Comparison of ENCODE assay signal across 22 cellular contexts in the genomic region with DNA sequence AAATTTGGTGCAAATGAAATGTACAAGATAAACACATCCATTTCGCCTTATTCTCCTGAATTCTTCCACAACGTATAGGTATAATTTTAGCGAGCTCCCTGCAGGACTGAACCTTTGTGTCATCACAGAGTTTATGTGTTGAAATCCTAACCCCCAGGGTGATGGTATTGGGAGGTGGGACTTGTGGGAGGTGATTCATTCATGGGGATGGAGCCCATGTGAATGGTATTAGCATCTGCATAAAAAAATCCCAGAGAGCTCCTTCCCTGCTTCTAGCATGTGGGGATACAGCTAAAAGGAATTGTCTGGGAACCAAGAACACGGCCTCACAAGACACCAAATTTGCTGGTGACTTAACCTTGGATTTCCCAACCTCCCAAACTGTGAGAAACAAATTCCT.
"Had no signal": no experiment of that assay in that cellular context is flagged by ENCODE, and none has a peak within 500 bp of the region (broad histone marks: within the 10 kb centered on the region; RNA-seq: fewer than 3 reads in every experiment).

No MANE protein-coding gene starts in this region.

- H3K27ac ChIP-seq: cardiac muscle cell, left ventricle myocardium inferior, right atrium auricular region, thoracic aorta, upper lobe of right lung had no signal

- H3K36me3 Mint-ChIP-seq: activated CD4-positive, alpha-beta memory T cell treated with anti-CD3 and anti-CD28 coated beads for 36 hours; activated naive CD8-positive, alpha-beta T cell treated with anti-CD3 and anti-CD28 coated beads, Interleukin-2, amount 10 ng/mL, durations not matched to agents 7 days and 5 days had no signal

- H3K27ac Mint-ChIP-seq: activated CD4-positive, alpha-beta memory T cell treated with anti-CD3 and anti-CD28 coated beads for 36 hours; activated naive CD4-positive, alpha-beta T cell treated with anti-CD3 and anti-CD28 coated beads for 36 hours; activated naive CD8-positive, alpha-beta T cell treated with anti-CD3 and anti-CD28 coated beads, Interleukin-2, amount 10 ng/mL, durations not matched to agents 7 days and 5 days; natural killer cell treated with Interleukin-12 subunit alpha and Interleukin-12 subunit beta and Interleukin-15 and Interleukin-18, amount 100 ng/mL, for 72 hours; progenitor cell of endocrine pancreas; T-helper 1 cell treated with Interleukin-12 subunit alpha and Interleukin-12 subunit beta and Interleukin-4 antibody, amounts not matched to agents 30 μg/mL and 1 μg/mL, for 36 hours had no signal

- H3K27me3 Mint-ChIP-seq: activated CD4-positive, alpha-beta memory T cell treated with anti-CD3 and anti-CD28 coated beads for 36 hours; activated naive CD8-positive, alpha-beta T cell treated with anti-CD3 and anti-CD28 coated beads, Interleukin-2, amount 10 ng/mL, durations not matched to agents 7 days and 5 days; natural killer cell treated with Interleukin-12 subunit alpha and Interleukin-12 subunit beta and Interleukin-15 and Interleukin-18, amount 100 ng/mL, for 72 hours; progenitor cell of endocrine pancreas had no signal

- ATAC-seq: activated T-cell treated with anti-CD3 and anti-CD28 coated beads, Interleukin-2, amount 50 U/mL, for 72 hours; natural killer cell treated with Interleukin-12 subunit alpha and Interleukin-12 subunit beta and Interleukin-15 and Interleukin-18, amount 100 ng/mL, for 72 hours; upper lobe of right lung had no signal

- H3K4me1 Mint-ChIP-seq: activated naive CD8-positive, alpha-beta T cell treated with anti-CD3 and anti-CD28 coated beads, Interleukin-2, amount 10 ng/mL, durations not matched to agents 7 days and 5 days had no signal

- H3K4me3 ChIP-seq: cardiac muscle cell, left ventricle myocardium inferior, right atrium auricular region, thoracic aorta, upper lobe of right lung had no signal

- H3K4me1 ChIP-seq: left ventricle myocardium inferior, right atrium auricular region, upper lobe of right lung had no signal

- H3K27me3 ChIP-seq: cardiac muscle cell, right atrium auricular region, upper lobe of right lung had no signal

- H3K36me3 ChIP-seq: cardiac muscle cell, left ventricle myocardium inferior, right atrium auricular region, thoracic aorta, upper lobe of right lung had no signal

- H3K4me3 Mint-ChIP-seq: activated CD4-positive, alpha-beta memory T cell treated with anti-CD3 and anti-CD28 coated beads for 36 hours; activated naive CD4-positive, alpha-beta T cell treated with anti-CD3 and anti-CD28 coated beads for 36 hours; activated naive CD8-positive, alpha-beta T cell treated with anti-CD3 and anti-CD28 coated beads, Interleukin-2, amount 10 ng/mL, durations not matched to agents 7 days and 5 days; activated T-cell treated with anti-CD3 and anti-CD28 coated beads, Interleukin-2, amount 50 U/mL, for 72 hours; natural killer cell treated with Interleukin-12 subunit alpha and Interleukin-12 subunit beta and Interleukin-15 and Interleukin-18, amount 100 ng/mL, for 72 hours; T-helper 1 cell treated with Interleukin-12 subunit alpha and Interleukin-12 subunit beta and Interleukin-4 antibody, amounts not matched to agents 30 μg/mL and 1 μg/mL, for 36 hours had no signal

- DNase-seq: activated CD4-positive, alpha-beta memory T cell treated with anti-CD3 and anti-CD28 coated beads for 36 hours; activated CD4-positive, alpha-beta T cell treated with anti-CD3 and anti-CD28 coated beads for 4 hours; activated CD4-positive, CD25-positive, alpha-beta regulatory T cell; activated effector memory CD4-positive, alpha-beta T cell treated with Interleukin-2 at 50 U/mL for 16 hours; activated naive CD4-positive, alpha-beta T cell treated with anti-CD3 and anti-CD28 coated beads for 36 hours; activated naive CD8-positive, alpha-beta T cell treated with anti-CD3 and anti-CD28 coated beads, Interleukin-2, amount 10 ng/mL, durations not matched to agents 7 days and 5 days; activated T-cell treated with anti-CD3 and anti-CD28 coated beads, Interleukin-2, amount 50 U/mL, for 72 hours; amniotic stem cell; foreskin melanocyte; kidney glomerular epithelial cell; left ventricle myocardium inferior; midbrain; stimulated activated CD4-positive, alpha-beta T cell treated with anti-CD3 and anti-CD28 coated beads, Interleukin-4, amount 100 ng/mL, for 24 hours; stimulated activated naive CD4-positive, alpha-beta T cell treated with Interleukin-2 at 50 U/mL for 16 hours; T1000; upper lobe of right lung had no signal

- H3K9me3 Mint-ChIP-seq: activated naive CD8-positive, alpha-beta T cell treated with anti-CD3 and anti-CD28 coated beads, Interleukin-2, amount 10 ng/mL, durations not matched to agents 7 days and 5 days had no signal
